In the genomic region with DNA sequence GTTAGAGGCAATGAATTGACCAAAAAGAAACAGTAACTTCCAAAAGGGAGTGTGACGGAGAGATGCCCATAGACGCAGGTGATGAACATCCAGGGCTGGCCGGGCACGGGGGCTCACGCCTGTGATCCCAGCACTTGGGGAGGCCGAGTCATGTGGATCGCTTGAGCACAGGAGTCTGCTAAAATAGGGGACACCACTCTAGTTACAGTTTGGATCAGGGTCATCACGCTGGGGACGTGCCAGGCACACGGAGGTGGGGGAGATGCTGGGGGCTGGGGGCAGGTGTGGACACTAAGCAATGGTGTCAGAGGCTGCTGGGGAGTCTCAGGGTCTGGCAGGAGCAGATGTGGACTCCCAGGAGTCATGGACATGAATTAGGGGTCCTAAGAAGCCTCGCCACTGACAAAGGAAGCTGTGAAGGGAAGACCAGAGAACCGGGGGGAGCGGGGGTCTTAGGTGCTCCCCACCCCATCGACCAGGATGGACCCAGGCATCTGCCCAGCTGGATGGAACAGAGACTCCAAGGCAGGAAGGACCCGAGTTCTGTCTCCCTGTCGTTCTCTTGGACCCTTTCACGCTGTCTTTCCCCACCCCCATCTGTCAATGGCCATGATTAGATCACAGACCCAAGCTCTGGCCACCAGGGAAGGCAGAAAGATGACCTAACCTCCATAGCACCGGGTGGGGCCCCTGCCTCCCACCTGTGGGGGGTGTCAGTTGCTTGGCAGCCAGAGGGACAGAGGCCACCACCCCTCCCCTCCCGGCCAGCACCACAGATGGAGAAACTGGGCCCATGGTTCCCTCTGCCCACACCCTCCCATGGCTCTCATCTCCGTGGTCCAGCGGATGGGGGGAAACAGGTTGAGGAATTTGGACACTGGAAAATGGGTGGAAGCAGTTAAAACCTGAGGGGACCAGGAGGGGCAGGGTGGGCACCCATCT, we compare ENCODE assay signal across 1 cellular context.
TF ChIP-seq lines count a peak whose summit lies in the region.

No MANE protein-coding gene starts in this region.

TF ChIP-seq in WTC11, 78 proteins besides CTCF, POLR2A, EP300 and RAD21 (continued from another document):
- TF ChIP-seq, protein P1, sequence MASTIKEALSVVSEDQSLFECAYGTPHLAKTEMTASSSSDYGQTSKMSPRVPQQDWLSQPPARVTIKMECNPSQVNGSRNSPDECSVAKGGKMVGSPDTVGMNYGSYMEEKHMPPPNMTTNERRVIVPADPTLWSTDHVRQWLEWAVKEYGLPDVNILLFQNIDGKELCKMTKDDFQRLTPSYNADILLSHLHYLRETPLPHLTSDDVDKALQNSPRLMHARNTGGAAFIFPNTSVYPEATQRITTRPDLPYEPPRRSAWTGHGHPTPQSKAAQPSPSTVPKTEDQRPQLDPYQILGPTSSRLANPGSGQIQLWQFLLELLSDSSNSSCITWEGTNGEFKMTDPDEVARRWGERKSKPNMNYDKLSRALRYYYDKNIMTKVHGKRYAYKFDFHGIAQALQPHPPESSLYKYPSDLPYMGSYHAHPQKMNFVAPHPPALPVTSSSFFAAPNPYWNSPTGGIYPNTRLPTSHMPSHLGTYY (CRISPR knock-in tag; IDR thresholded peaks at IDR 0.05) = no peak
- TF ChIP-seq, protein P2, sequence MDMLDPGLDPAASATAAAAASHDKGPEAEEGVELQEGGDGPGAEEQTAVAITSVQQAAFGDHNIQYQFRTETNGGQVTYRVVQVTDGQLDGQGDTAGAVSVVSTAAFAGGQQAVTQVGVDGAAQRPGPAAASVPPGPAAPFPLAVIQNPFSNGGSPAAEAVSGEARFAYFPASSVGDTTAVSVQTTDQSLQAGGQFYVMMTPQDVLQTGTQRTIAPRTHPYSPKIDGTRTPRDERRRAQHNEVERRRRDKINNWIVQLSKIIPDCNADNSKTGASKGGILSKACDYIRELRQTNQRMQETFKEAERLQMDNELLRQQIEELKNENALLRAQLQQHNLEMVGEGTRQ (CRISPR knock-in tag; IDR thresholded peaks at IDR 0.05) = no peak
